8 cellular contexts compared by ENCODE assay signal in genomic region chr16:46789499-46790414, GRCh38. TPM values are rescaled to one million over a fixed set of nuclear protein-coding genes. Genes with fewer than 3 reads are reported as not detected.
DNase-seq lines count a peak whose midpoint lies in the region; ATAC-seq and TF ChIP-seq lines count a peak whose summit lies in the region.

No MANE protein-coding gene starts in this region.

- TF ChIP-seq POLR2A in GM19099 (IDR thresholded peaks at IDR 0.05; ENCODE audit: extremely low read depth, insufficient read length, low read depth) = peak; percentile 82
- TF ChIP-seq POLR2A in gastroesophageal sphincter (IDR thresholded peaks at IDR 0.05) = no peak
- TF ChIP-seq POLR2A in suprapubic skin (IDR thresholded peaks at IDR 0.05) = no peak

- POLR2A ChIA-PET in RWPE1 (lab: Yijun Ruan, JAX; ENCODE audit: low non-redundant PET) = no interaction called here

- H3K4me1 ChIP-seq in gastroesophageal sphincter = peaks cover 0 to 9% (median 0%) of the 10 kb centered on the region in 3 donors
- peaks cover 6% of the 10 kb centered on the region for H3K4me1 ChIP-seq in suprapubic skin

- TF ChIP-seq EP300 in gastroesophageal sphincter (IDR thresholded peaks at IDR 0.05) (no peak), suprapubic skin (IDR thresholded peaks at IDR 0.05) (no peak)

- DNase-seq in AG09309 (ENCODE audit: low read depth) (no peak), RWPE1 (ENCODE audit: low spot score) (peak; percentile 63), omental fat pad (ENCODE audit: low spot score) (peak; percentile 35), suprapubic skin (ENCODE audit: low spot score in 2 of 2) (peak; percentile 84 to 86)
- DNase-seq in activated naive CD4-positive, alpha-beta T cell treated with Interleukin-2 at 50 U/mL for 16 hours = peak; percentile 76

- H3K4me3 ChIP-seq in AG09309 (ENCODE audit: control insufficient read depth, low read depth, low read length) (peak overlapping the region; percentile 43), gastroesophageal sphincter (peak overlapping the region; percentile 59 to 68), suprapubic skin (peak overlapping the region; percentile 65)

- H3K36me3 ChIP-seq in gastroesophageal sphincter (no peaks in the 10 kb centered on the region), suprapubic skin (no peaks in the 10 kb centered on the region)

- CTCF ChIA-PET in RWPE1 (lab: Yijun Ruan, JAX) = no interaction called here

- H3K27me3 ChIP-seq in gastroesophageal sphincter = no peaks in the 10 kb centered on the region
- no peaks in the 10 kb centered on the region for H3K27me3 ChIP-seq in suprapubic skin

- ATAC-seq in HG03342 (IDR thresholded peaks at IDR 0.05; ENCODE audit: unreplicated experiment) = peak; percentile 78
- ATAC-seq in gastroesophageal sphincter = peak; percentile 95
- peak; percentile 87 for ATAC-seq in omental fat pad (ENCODE audit: low FRiP score)

- H3K9me3 ChIP-seq in gastroesophageal sphincter (peaks cover 0 to 20% (median 0%) of the 10 kb centered on the region in 3 donors), suprapubic skin (peaks cover 8% of the 10 kb centered on the region)

- TF ChIP-seq CTCF in AG09309 (IDR thresholded peaks at IDR 0.05; ENCODE audit: control insufficient read depth, insufficient read depth, low read depth, low read length, missing control alignments) (no peak), RWPE1 (conservative IDR thresholded peaks at IDR 0.05; ENCODE audit: low read depth) (no peak), gastroesophageal sphincter (IDR thresholded peaks at IDR 0.05) (no peak), omental fat pad (IDR thresholded peaks at IDR 0.05) (no peak), suprapubic skin (IDR thresholded peaks at IDR 0.05) (no peak)

- H3K27ac ChIP-seq in RWPE1 (no peak overlapping the region), gastroesophageal sphincter (peak overlapping the region in 3 of 4 donors; percentile 49 to 66 (median 66)), suprapubic skin (no peak overlapping the region)

- 17 to 31% methylated on average over 6 of the region's 43 CpGs for WGBS in gastroesophageal sphincter (ENCODE audit: low coverage in 1 of 2), 2 donors
- 17% methylated on average over 15 of the region's 43 CpGs for WGBS in suprapubic skin

RNA-seq across cellular contexts. Expression of gene C16orf87, which starts 41.2 kb away (rescaled TPM):
- total RNA-seq in gastroesophageal sphincter = 10 to 100 TPM in 2 of 4 donors, 1 to 10 TPM in 2; 5.8 to 13.7 (median 9.4) TPM
- total RNA-seq in omental fat pad = 1 to 10 TPM; 4.0 to 6.6 (median 4.7) TPM
- total RNA-seq in suprapubic skin = 10 to 100 TPM in 1 of 4 donors, 1 to 10 TPM in 3; 4.9 to 12.6 (median 6.8) TPM

RNA-seq across cellular contexts. Expression of gene MYLK3, which starts 41.6 kb away (rescaled TPM):
- total RNA-seq in gastroesophageal sphincter (1 to 10 TPM in 1 of 4 donors, under 1 TPM in 3; 0.31 to 2.2 (median 0.54) TPM), omental fat pad (under 1 TPM in 2 of 4 donors, not detected in 2; 0.38 to 0.48 TPM), suprapubic skin (under 1 TPM in 2 of 4 donors, not detected in 2; 0.13 to 0.32 TPM)

Comparison
In these comparisons a context has a peak if more than half of its experiments do, and no peak if none do; other contexts are left out.
1. H3K27ac ChIP-seq: peak in gastroesophageal sphincter (3 of 4); none in RWPE1 (single experiment) and suprapubic skin (single experiment).
2. Peak in every context shown above with its lines, with median percentiles within 50 percentile points of each other: H3K4me3 ChIP-seq and ATAC-seq.